16 cellular contexts compared by ENCODE assay signal in the genomic region with DNA sequence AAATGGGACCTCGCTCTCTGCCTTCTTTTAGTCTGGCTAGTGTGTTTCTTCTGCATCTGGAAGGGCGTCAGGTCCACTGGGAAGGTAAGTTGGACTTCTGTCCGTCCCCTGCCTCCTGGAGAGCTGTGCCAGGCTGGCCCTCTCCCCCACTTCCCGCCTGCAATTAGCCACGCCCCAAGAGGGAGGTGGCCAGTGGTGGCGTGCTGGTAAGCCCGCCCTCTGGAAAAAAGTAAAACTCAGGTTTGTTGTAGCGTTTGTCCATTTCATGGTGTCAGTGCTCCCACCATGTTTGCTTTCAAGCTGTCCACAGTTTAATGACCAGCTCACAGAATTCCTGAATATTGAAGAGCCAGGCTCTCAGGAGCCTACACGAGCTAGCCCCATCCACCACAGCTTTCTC. TPM values are rescaled to one million over a fixed set of nuclear protein-coding genes. Genes with fewer than 3 reads are reported as not detected.
DNase-seq lines count a peak whose midpoint lies in the region; ATAC-seq and TF ChIP-seq lines count a peak whose summit lies in the region.
"Had no signal": no experiment of that assay in that cellular context is flagged by ENCODE, and none has a peak within 500 bp of the region (broad histone marks: within the 10 kb centered on the region; RNA-seq: fewer than 3 reads in every experiment).

No MANE protein-coding gene starts in this region.

- no peak overlapping the region; the same call in 1 of the 2 replicates for H3K4ac ChIP-seq in IMR-90 (ENCODE audit: low read depth, low read length)

- no peak overlapping the region; the same call in 1 of the 2 replicates for H3K14ac ChIP-seq in IMR-90 (replicated peaks; ENCODE audit: low read depth, low read length)

- H3K4me1 ChIP-seq in IMR-90 (ENCODE audit: control insufficient read depth, insufficient read depth, low read length), result peaks cover 23% of the 10 kb centered on the region
- H3K4me1 ChIP-seq in endodermal cell (ENCODE audit: control insufficient read depth, insufficient read depth, low read length), result peaks cover 18% of the 10 kb centered on the region

- peak overlapping the region; percentile 23; the same call in 1 of the 2 replicates for H2AK5ac ChIP-seq in IMR-90 (ENCODE audit: low read depth, low read length)

- H3K36me3 Mint-ChIP-seq in endodermal cell (ENCODE audit: low read depth) (peaks cover 32% of the 10 kb centered on the region), nephron progenitor cell (ENCODE audit: low read depth) (peaks cover 35% of the 10 kb centered on the region), T-cell (peaks cover 46% of the 10 kb centered on the region)

- H3K27me3 ChIP-seq in IMR-90 (ENCODE audit: control insufficient read depth, insufficient read depth, low read length) (no peaks in the 10 kb centered on the region), endodermal cell (ENCODE audit: control insufficient read depth, insufficient read depth, low read length, poor library complexity, severe bottlenecking) (no peaks in the 10 kb centered on the region)
- H3K27me3 ChIP-seq: colonic mucosa had no signal

- H3K9me3 ChIP-seq in IMR-90 (ENCODE audit: control insufficient read depth, insufficient read depth, low read length), result no peaks in the 10 kb centered on the region
- H3K9me3 ChIP-seq in endodermal cell (ENCODE audit: control insufficient read depth, low read length), result no peaks in the 10 kb centered on the region
- H3K9me3 ChIP-seq: colonic mucosa had no signal

- no peak for ATAC-seq in IMR-90 (ENCODE audit: low read depth)
- no peak for ATAC-seq in GM18868 (IDR thresholded peaks at IDR 0.05; ENCODE audit: unreplicated experiment)
- no peak for ATAC-seq in T-cell (replicated peaks in 1 of 4)

- H3K18ac ChIP-seq in IMR-90 (ENCODE audit: low read depth, low read length), result no peak overlapping the region

- CTCF ChIA-PET in IMR-90 (lab: Yijun Ruan, JAX) (interaction anchor here (0.8 to 2.2 kb wide), 2 partner anchors 177 to 255 kb away, joined by 3 to 10 read pairs; no protein-coding TSS in a partner anchor), T-cell (lab: Charles Lee) (interaction anchor here (1.0 to 1.6 kb wide), 4 partner anchors 10 to 561 kb away, joined by 3 to 4 read pairs (median 3); a partner anchor contains a TSS)

- H2BK5ac ChIP-seq in IMR-90 (ENCODE audit: low read depth, low read length, poor library complexity, severe bottlenecking), result no peak overlapping the region

- no peak overlapping the region for H2BK20ac ChIP-seq in IMR-90 (ENCODE audit: low read depth, low read length)

- POLR2A ChIA-PET in IMR-90 (lab: Charles Lee; ENCODE audit: unreplicated experiment) (no interaction called here), T-cell (lab: Charles Lee) (no interaction called here)

- H4K8ac ChIP-seq in IMR-90 (ENCODE audit: low read depth in 2 of 2, low read length in 2 of 2), result peak overlapping the region in 1 of 2 experiments; percentile 7; a peak in 1 of 4 replicates

- no peak overlapping the region for H3K56ac ChIP-seq in IMR-90 (ENCODE audit: extremely low read depth, insufficient read depth, low read length)

- BruUV-seq in IMR-90 (replicated peaks; lab: Mats Ljungman, UMichigan), result no TSS peak

- WGBS in IMR-90 (ENCODE audit: extremely low coverage in 2 of 2, insufficient read length in 1 of 2), 2 experiments, result 67% methylated on average over 1 of the region's 9 CpGs; no CpG with 5 or more reads in 1 of the 2 experiments
- WGBS in endodermal cell (ENCODE audit: insufficient coverage in 1 of 2, insufficient read length in 1 of 2), 2 experiments, result 67 to 79% methylated on average over 5 to 9 of the region's 9 CpGs

- no peak overlapping the region for H2AK9ac ChIP-seq in IMR-90 (replicated peaks; ENCODE audit: low read depth, low read length, poor library complexity)

- no peak for TF ChIP-seq POLR2A in IMR-90 (IDR thresholded peaks at IDR 0.05; ENCODE audit: low read depth, low read length)

- TF ChIP-seq CTCF in IMR-90 (conservative IDR thresholded peaks at IDR 0.05; ENCODE audit: low read depth, low read length) (no peak), endodermal cell (conservative IDR thresholded peaks at IDR 0.05) (no peak), nephron progenitor cell (IDR thresholded peaks at IDR 0.05) (no peak)

- DNase-seq in Caki2 (ENCODE audit: low read depth) (peak; percentile 74), IMR-90 (no peak), endodermal cell (peak; percentile 85), nephron progenitor cell (peak; percentile 57), NCI-H2227 treated with DMSO at 0.1 percent for 48 hours (lab: John Stamatoyannopoulos, UW) (no peak), NCI-H187 treated with DMSO at 0.1 percent for 48 hours (lab: John Stamatoyannopoulos, UW) (no peak), T-cell (no peak)
- DNase-seq: activated CD8-positive, alpha-beta memory T cell treated with anti-CD3 and anti-CD28 coated beads, Interleukin-2, amount 50 U/mL, for 4 hours; colonic mucosa; EL; Kasumi-1; midbrain; NCI-H2029; NCI-H748 treated with DMSO at 0.1 percent for 48 hours; stimulated activated CD4-positive, alpha-beta T cell treated with anti-CD3 and anti-CD28 coated beads, Interleukin-2, amount 100 ng/mL, for 24 hours had no signal

- H3K36me3 ChIP-seq in IMR-90 (ENCODE audit: control insufficient read depth, insufficient read depth, low read length), result peaks cover 29% of the 10 kb centered on the region; the same call in 1 of the 2 replicates
- peaks cover 23% of the 10 kb centered on the region for H3K36me3 ChIP-seq in endodermal cell (ENCODE audit: control insufficient read depth, insufficient read depth, low read length)
- H3K36me3 ChIP-seq: colonic mucosa had no signal

- H3K4me3 ChIP-seq in IMR-90 (ENCODE audit: insufficient read depth, low read depth, low read length) (no peak overlapping the region), endodermal cell (ENCODE audit: low read length) (no peak overlapping the region)
- H3K4me3 ChIP-seq: colonic mucosa had no signal

- no peak overlapping the region for H3K27ac ChIP-seq in IMR-90 (ENCODE audit: insufficient read depth, low read length)
- no peak overlapping the region for H3K27ac ChIP-seq in endodermal cell (ENCODE audit: low read depth, low read length)
- H3K27ac ChIP-seq: colonic mucosa had no signal

- H3K4me2 ChIP-seq in IMR-90 (ENCODE audit: low read depth, low read length), result no peak overlapping the region

- H3K9me3 Mint-ChIP-seq in endodermal cell, result no peaks in the 10 kb centered on the region
- H3K9me3 Mint-ChIP-seq in nephron progenitor cell, result no peaks in the 10 kb centered on the region
- no peaks in the 10 kb centered on the region for H3K9me3 Mint-ChIP-seq in T-cell

- dilution Hi-C loops in IMR-90 (cut with HindIII; ENCODE audit: low sequenced_read_pairs, unreplicated experiment), result no loop called here

- peaks cover 30% of the 10 kb centered on the region for H3K9me1 ChIP-seq in IMR-90 (ENCODE audit: insufficient read depth, low read length)

- peaks cover 11 to 29% of the 10 kb centered on the region in 2 experiments; a peak in 3 of 4 replicates for H3K79me1 ChIP-seq in IMR-90 (ENCODE audit: low read depth in 1 of 2, low read length in 2 of 2)

- H2BK120ac ChIP-seq in IMR-90 (ENCODE audit: low read depth, low read length), result no peak overlapping the region

- H4K20me1 ChIP-seq in IMR-90 (ENCODE audit: insufficient read depth, low read length), result no peaks in the 10 kb centered on the region; the same call in 1 of the 2 replicates

- H2AFZ ChIP-seq in IMR-90 (replicated peaks; ENCODE audit: low read length, poor library complexity), result no peak overlapping the region

- peaks cover 42% of the 10 kb centered on the region for H3K4me1 Mint-ChIP-seq in endodermal cell
- peaks cover 53% of the 10 kb centered on the region for H3K4me1 Mint-ChIP-seq in nephron progenitor cell
- peaks cover 0 to 4% (median 0%) of the 10 kb centered on the region in 3 donors for H3K4me1 Mint-ChIP-seq in T-cell

- peak overlapping the region; percentile 32; the same call in 1 of the 2 replicates for H4K91ac ChIP-seq in IMR-90 (ENCODE audit: insufficient read depth, low read depth, low read length)

- H3K27ac Mint-ChIP-seq in endodermal cell (peak overlapping the region; percentile 83), nephron progenitor cell (peak overlapping the region; percentile 93), T-cell (peak overlapping the region in 1 of 2 donors; percentile 28)

- H3K4me3 Mint-ChIP-seq in endodermal cell, result no peak overlapping the region
- peak overlapping the region; percentile 30 for H3K4me3 Mint-ChIP-seq in nephron progenitor cell
- H3K4me3 Mint-ChIP-seq in T-cell, result no peak overlapping the region

- in situ Hi-C loops in Caki2 (cut with HindIII; ENCODE audit: low pct_unique_long_range_greater_than_20kb, low sequenced_read_pairs), result no loop called here
- in situ Hi-C loops in IMR-90 (cut with MboI; ENCODE audit: low sequenced_read_pairs), result no loop called here

- H3K9ac ChIP-seq in IMR-90 (ENCODE audit: low read depth, low read length) (no peak overlapping the region), endodermal cell (ENCODE audit: extremely low read depth, low read length, poor library complexity, severe bottlenecking) (no peak overlapping the region)

- no peak overlapping the region for H4K5ac ChIP-seq in IMR-90 (ENCODE audit: low read depth, low read length)

- H3K23ac ChIP-seq in IMR-90 (ENCODE audit: low read depth, low read length), result no peak overlapping the region

- intact Hi-C loops in IMR-90 (cut with micrococcal nuclease), result no loop called here

- H3K27me3 Mint-ChIP-seq in endodermal cell (ENCODE audit: insufficient read depth), result no peaks in the 10 kb centered on the region
- H3K27me3 Mint-ChIP-seq in nephron progenitor cell (ENCODE audit: low read depth, poor library complexity), result peaks cover 3% of the 10 kb centered on the region
- H3K27me3 Mint-ChIP-seq in T-cell, result no peaks in the 10 kb centered on the region

- H2BK15ac ChIP-seq in IMR-90 (ENCODE audit: low read depth, low read length), result no peak overlapping the region

- no peak for TF ChIP-seq RAD21 in IMR-90 (IDR thresholded peaks at IDR 0.05; ENCODE audit: low read length)

TF ChIP-seq in IMR-90, 13 proteins besides CTCF, POLR2A, EP300 and RAD21 (continues in another document):
- no peak for TF ChIP-seq MAFK (IDR thresholded peaks at IDR 0.05; ENCODE audit: low read depth, low read length)

RNA-seq across cellular contexts. Expression of a gene that starts 55.6 kb away (rescaled TPM):
- 62.5 and 65.5 TPM in 2 replicates for total RNA-seq in Caki2 (2014; rRNA removed; shearing (Covaris generic); ENCODE audit: low replicate concordance)
- total RNA-seq in IMR-90 (2012; rRNA removed) (29.9 and 32.5 TPM in 2 replicates), endodermal cell (10 to 100 TPM; 43.1 to 56.5 TPM), T-cell (10 to 100 TPM; 49.3 to 72.5 (median 63.6) TPM)
- 39.3 and 39.4 TPM in 2 replicates for polyA plus RNA-seq in IMR-90 (2012; rRNA removed)
- polyA plus RNA-seq in IMR-90 (2012; cell fraction: cytosol; rRNA removed), result 14.9 and 24.2 TPM in 2 replicates
- 70.6 and 99.2 TPM in 2 replicates for polyA plus RNA-seq in IMR-90 (2012; cell fraction: nucleus; rRNA removed; ENCODE audit: low replicate concordance)
- polyA plus RNA-seq in endodermal cell (2013, experiment 1 of 2), result 25.6 TPM
- polyA plus RNA-seq in endodermal cell (2013, experiment 2 of 2), result 24.6 TPM

Comparison
In these comparisons a context has a peak if more than half of its experiments do, and no peak if none do; other contexts are left out.
1. DNase-seq: peak in Caki2 (single experiment), endodermal cell (single experiment) and nephron progenitor cell (single experiment); none in IMR-90 (single experiment), NCI-H2227 treated with DMSO at 0.1 percent for 48 hours (single experiment), NCI-H187 treated with DMSO at 0.1 percent for 48 hours (single experiment) and T-cell (0 of 34).